Comparison of ENCODE assay signal across 15 cellular contexts in genomic region chr13:27131906-27132305, GRCh38. TPM values are rescaled to one million over a fixed set of nuclear protein-coding genes. Genes with fewer than 3 reads are reported as not detected.
DNase-seq lines count a peak whose midpoint lies in the region; ATAC-seq and TF ChIP-seq lines count a peak whose summit lies in the region.
"Had no signal": no experiment of that assay in that cellular context is flagged by ENCODE, and none has a peak within 500 bp of the region (broad histone marks: within the 10 kb centered on the region; RNA-seq: fewer than 3 reads in every experiment).

No MANE protein-coding gene starts in this region.

- H3K9me3 ChIP-seq in PC-9 (ENCODE audit: insufficient read depth, low read depth), result peaks cover 10% of the 10 kb centered on the region; the same call in 1 of the 2 replicates
- H3K9me3 ChIP-seq in colonic mucosa, result no peaks in the 10 kb centered on the region
- H3K9me3 ChIP-seq in Karpas-422 (ENCODE audit: low read length), result no peaks in the 10 kb centered on the region

- H3K36me3 ChIP-seq in PC-9 (ENCODE audit: low read depth), result 0 out of 2 replicates have a peak, but pooled peaks cover 6% of the 10 kb centered on the region
- no peaks in the 10 kb centered on the region for H3K36me3 ChIP-seq in colonic mucosa
- H3K36me3 ChIP-seq in Karpas-422 (ENCODE audit: insufficient read depth, low read length), result no peaks in the 10 kb centered on the region
- H3K36me3 ChIP-seq: gastroesophageal sphincter had no signal

- no peak for TF ChIP-seq CTCF in PC-9 (conservative IDR thresholded peaks at IDR 0.05)
- no peak for TF ChIP-seq CTCF in colonic mucosa (IDR thresholded peaks at IDR 0.05)

- 0 out of 2 replicates have a peak, but pooled peaks cover 4% of the 10 kb centered on the region for H4K20me1 ChIP-seq in PC-9 (ENCODE audit: insufficient read depth)
- H4K20me1 ChIP-seq in Karpas-422 (ENCODE audit: insufficient read depth, low read depth, low read length), result peaks cover 35% of the 10 kb centered on the region

- H3K4me2 ChIP-seq in PC-9 (peak overlapping the region; percentile 41), Karpas-422 (ENCODE audit: low read depth, low read length, poor library complexity, severe bottlenecking) (no peak overlapping the region)

- H3K9ac ChIP-seq in colonic mucosa (ENCODE audit: low read depth in 2 of 2, low read length in 2 of 2) (no peak overlapping the region), Karpas-422 (ENCODE audit: low read length) (no peak overlapping the region)

- H2AFZ ChIP-seq in PC-9 (no peak overlapping the region), Karpas-422 (ENCODE audit: low read length) (no peak overlapping the region)

- H3K27me3 ChIP-seq in PC-9 (ENCODE audit: insufficient read depth, low read depth) (no peaks in the 10 kb centered on the region), colonic mucosa (no peaks in the 10 kb centered on the region), Karpas-422 (ENCODE audit: low read length) (no peaks in the 10 kb centered on the region)
- H3K27me3 ChIP-seq: dorsolateral prefrontal cortex, gastroesophageal sphincter had no signal

- peaks cover 47% of the 10 kb centered on the region for H3K4me1 Mint-ChIP-seq in activated naive CD4-positive, alpha-beta T cell treated with anti-CD3 and anti-CD28 coated beads, Interleukin-2, amount 10 ng/mL, durations not matched to agents 7 days and 5 days
- H3K4me1 Mint-ChIP-seq in stimulated activated naive B cell treated with anti-CD40 and anti-IgM and Interleukin-4, amounts not matched to agents 10 μg/mL and 1 μg/mL and 100 μg/mL, for 72 hours, result peaks cover 48 to 79% of the 10 kb centered on the region in 2 donors

- H3K9me3 Mint-ChIP-seq in activated naive CD4-positive, alpha-beta T cell treated with anti-CD3 and anti-CD28 coated beads, Interleukin-2, amount 10 ng/mL, durations not matched to agents 7 days and 5 days, result peaks cover 18% of the 10 kb centered on the region
- H3K9me3 Mint-ChIP-seq in stimulated activated naive B cell treated with anti-CD40 and anti-IgM and Interleukin-4, amounts not matched to agents 10 μg/mL and 1 μg/mL and 100 μg/mL, for 72 hours, result peaks cover 0 to 7% of the 10 kb centered on the region in 2 donors

- intact Hi-C loops in PC-9 (cut with micrococcal nuclease; ENCODE audit: unreplicated experiment) (no loop called here), colonic mucosa (cut with DNase I) (no loop called here)

- H3K4me1 ChIP-seq in PC-9 (replicated peaks; ENCODE audit: insufficient read depth), result peaks cover 14% of the 10 kb centered on the region; the same call in 1 of the 2 replicates
- peaks cover 10% of the 10 kb centered on the region for H3K4me1 ChIP-seq in colonic mucosa
- peaks cover 23% of the 10 kb centered on the region for H3K4me1 ChIP-seq in Karpas-422 (ENCODE audit: low read length)

- H3K4me3 ChIP-seq in PC-9 (no peak overlapping the region), colonic mucosa (no peak overlapping the region), Karpas-422 (ENCODE audit: low read length) (no peak overlapping the region)
- H3K4me3 ChIP-seq: dorsolateral prefrontal cortex, gastroesophageal sphincter, K562 had no signal

- no peaks in the 10 kb centered on the region for H3K27me3 Mint-ChIP-seq in activated naive CD4-positive, alpha-beta T cell treated with anti-CD3 and anti-CD28 coated beads, Interleukin-2, amount 10 ng/mL, durations not matched to agents 7 days and 5 days
- H3K27me3 Mint-ChIP-seq in stimulated activated naive B cell treated with anti-CD40 and anti-IgM and Interleukin-4, amounts not matched to agents 10 μg/mL and 1 μg/mL and 100 μg/mL, for 72 hours, result no peaks in the 10 kb centered on the region

- POLR2A ChIA-PET in PC-9 (lab: Charles Lee; ENCODE audit: unreplicated experiment), result no interaction called here

- H3K9me2 ChIP-seq in PC-9 (ENCODE audit: insufficient read depth) (no peaks in the 10 kb centered on the region), Karpas-422 (replicated peaks; ENCODE audit: insufficient read depth, low read length) (no peaks in the 10 kb centered on the region)

- BruUV-seq in PC-9 (replicated peaks; lab: Mats Ljungman, UMichigan), result no TSS peak

- H3K79me2 ChIP-seq in PC-9 (ENCODE audit: low read depth) (peaks cover 80% of the 10 kb centered on the region), Karpas-422 (ENCODE audit: low read length) (no peaks in the 10 kb centered on the region)

- H3K27ac Mint-ChIP-seq in activated naive CD4-positive, alpha-beta T cell treated with anti-CD3 and anti-CD28 coated beads, Interleukin-2, amount 10 ng/mL, durations not matched to agents 7 days and 5 days, result peak overlapping the region; percentile 82
- H3K27ac Mint-ChIP-seq in stimulated activated naive B cell treated with anti-CD40 and anti-IgM and Interleukin-4, amounts not matched to agents 10 μg/mL and 1 μg/mL and 100 μg/mL, for 72 hours, result peak overlapping the region; percentile 86

- no peak for ATAC-seq in stimulated activated naive B cell treated with anti-CD40 and anti-IgM and Interleukin-4, amounts not matched to agents 10 μg/mL and 1 μg/mL and 100 μg/mL, for 72 hours (replicated peaks)

- H3K27ac ChIP-seq in PC-9, result peak overlapping the region; percentile 57
- H3K27ac ChIP-seq in colonic mucosa, result peak overlapping the region; percentile 38
- H3K27ac ChIP-seq in Karpas-422 (ENCODE audit: low read length), result no peak overlapping the region
- H3K27ac ChIP-seq: dorsolateral prefrontal cortex had no signal

- peaks cover 16% of the 10 kb centered on the region for H3K36me3 Mint-ChIP-seq in activated naive CD4-positive, alpha-beta T cell treated with anti-CD3 and anti-CD28 coated beads, Interleukin-2, amount 10 ng/mL, durations not matched to agents 7 days and 5 days
- peaks cover 15 to 20% of the 10 kb centered on the region in 2 donors for H3K36me3 Mint-ChIP-seq in stimulated activated naive B cell treated with anti-CD40 and anti-IgM and Interleukin-4, amounts not matched to agents 10 μg/mL and 1 μg/mL and 100 μg/mL, for 72 hours

- CTCF ChIA-PET in activated naive CD4-positive, alpha-beta T cell treated with anti-CD3 and anti-CD28 coated beads, Interleukin-2, amount 10 ng/mL, durations not matched to agents 7 days and 5 days (lab: Charles Lee), result no interaction called here
- CTCF ChIA-PET in PC-9 (lab: Charles Lee), result no interaction called here

- peaks cover 16% of the 10 kb centered on the region for H3F3A ChIP-seq in PC-9 (ENCODE audit: insufficient read depth, low read depth)

- no peak for DNase-seq in activated naive CD4-positive, alpha-beta T cell treated with anti-CD3 and anti-CD28 coated beads, Interleukin-2, amount 10 ng/mL, durations not matched to agents 7 days and 5 days
- DNase-seq in activated naive CD4-positive, alpha-beta T cell treated with anti-CD3 and anti-CD28 coated beads, Interleukin-2, amount 50 U/mL, for 16 hours, result no peak
- DNase-seq in PC-9 (no peak), colonic mucosa (no peak), Karpas-422 (no peak), DMS79 (lab: John Stamatoyannopoulos, UW) (no peak)
- no peak for DNase-seq in stimulated activated naive B cell treated with anti-CD40 and anti-IgM and Interleukin-4, amounts not matched to agents 10 μg/mL and 1 μg/mL and 100 μg/mL, for 72 hours
- no peak for DNase-seq in effector CD4-positive, alpha-beta T cell
- DNase-seq: anterior cingulate cortex, DND-41, dorsolateral prefrontal cortex, NCI-H1436, posterior cingulate gyrus had no signal

- H3K4me3 Mint-ChIP-seq in activated naive CD4-positive, alpha-beta T cell treated with anti-CD3 and anti-CD28 coated beads, Interleukin-2, amount 10 ng/mL, durations not matched to agents 7 days and 5 days, result no peak overlapping the region
- peak overlapping the region; percentile 44 to 54 for H3K4me3 Mint-ChIP-seq in stimulated activated naive B cell treated with anti-CD40 and anti-IgM and Interleukin-4, amounts not matched to agents 10 μg/mL and 1 μg/mL and 100 μg/mL, for 72 hours

RNA-seq across cellular contexts. Expression of gene USP12, which starts 39.7 kb away (rescaled TPM):
- 15.4 and 20.8 TPM in 2 replicates for total RNA-seq in PC-9 (2021)
- 10 to 100 TPM; 28.0 to 48.0 TPM for total RNA-seq in colonic mucosa
- total RNA-seq in Karpas-422 (2014; rRNA removed; shearing (Covaris generic); ENCODE audit: low replicate concordance), result 3.1 and 7.2 TPM in 2 replicates
